Comparison of ENCODE assay signal across 26 cellular contexts in genomic region chr11:85912414-85912813, GRCh38. TPM values are rescaled to one million over a fixed set of nuclear protein-coding genes. Genes with fewer than 3 reads are reported as not detected.
A peak's percentile ranks its signal among the peaks of the same experiment; 100 is the strongest.
DNase-seq lines count a peak whose midpoint lies in the region; ATAC-seq, FAIRE-seq and TF ChIP-seq lines count a peak whose summit lies in the region.
"Had no signal": no experiment of that assay in that cellular context is flagged by ENCODE, and none has a peak within 500 bp of the region (broad histone marks: within the 10 kb centered on the region; RNA-seq: fewer than 3 reads in every experiment).

No MANE protein-coding gene starts in this region.

- no peak overlapping the region for H2BK120ac ChIP-seq in H1 (replicated peaks; ENCODE audit: low read depth, low read length)

- H3K4me1 ChIP-seq in HCT116 (ENCODE audit: control insufficient read depth in 1 of 2, insufficient read depth in 2 of 2, low read length in 2 of 2) (no peaks in the 10 kb centered on the region), H1 (replicated peaks in 1 of 4; ENCODE audit: control insufficient read depth in 3 of 4, insufficient read depth in 4 of 4, low read length in 3 of 4) (no peaks in the 10 kb centered on the region), HAP-1 (no peaks in the 10 kb centered on the region)
- H3K4me1 ChIP-seq: BE2C had no signal

- H3K4me1 Mint-ChIP-seq in stimulated activated memory B cell treated with anti-CD40 and anti-IgM and Interleukin-4, amounts not matched to agents 10 μg/mL and 1 μg/mL and 100 μg/mL, for 72 hours: no peaks in the 10 kb centered on the region
- H3K4me1 Mint-ChIP-seq: CD4-positive, CD25-positive, alpha-beta regulatory T cell; CD8-positive, alpha-beta memory T cell had no signal

- POLR2A ChIA-PET in HCT116 (lab: Charles Lee) (no interaction called here), H1 (lab: Charles Lee; ENCODE audit: partially characterized antibody) (no interaction called here)

- H2AFZ ChIP-seq in HCT116 (ENCODE audit: low read depth, low read length, poor library complexity, severe bottlenecking): no peak overlapping the region
- H2AFZ ChIP-seq in H1 (ENCODE audit: low read length): no peak overlapping the region
- H2AFZ ChIP-seq: GM23248 had no signal

- no peaks in the 10 kb centered on the region for H3K36me3 Mint-ChIP-seq in stimulated activated memory B cell treated with anti-CD40 and anti-IgM and Interleukin-4, amounts not matched to agents 10 μg/mL and 1 μg/mL and 100 μg/mL, for 72 hours
- H3K36me3 Mint-ChIP-seq: CD4-positive, CD25-positive, alpha-beta regulatory T cell had no signal

- H3K9ac ChIP-seq in HCT116 (ENCODE audit: low read length): no peak overlapping the region
- H3K9ac ChIP-seq in H1 (replicated peaks in 1 of 4; ENCODE audit: extremely low read depth in 1 of 4, low read depth in 3 of 4, low read length in 3 of 4): no peak overlapping the region
- H3K9ac ChIP-seq: GM23248 had no signal

- peak; percentile 27; the same call in 1 of the 2 replicates for ATAC-seq in HCT116
- ATAC-seq in stimulated activated memory B cell treated with anti-CD40 and anti-IgM and Interleukin-4, amounts not matched to agents 10 μg/mL and 1 μg/mL and 100 μg/mL, for 72 hours: peak; percentile 16
- no peak for ATAC-seq in GM19467 (IDR thresholded peaks at IDR 0.05; ENCODE audit: unreplicated experiment)
- ATAC-seq: GM12878, K562 had no signal

- H3K9me2 ChIP-seq in HCT116 (ENCODE audit: insufficient read depth): no peaks in the 10 kb centered on the region

- RAD21 ChIA-PET in HCT116 (lab: Charles Lee; ENCODE audit: low non-redundant PET in 1 of 2, low total read pairs in 2 of 2, uncharacterized antibody in 2 of 2, unreplicated experiment in 2 of 2): no interaction called here

- H3K4me3 Mint-ChIP-seq in stimulated activated memory B cell treated with anti-CD40 and anti-IgM and Interleukin-4, amounts not matched to agents 10 μg/mL and 1 μg/mL and 100 μg/mL, for 72 hours: no peak overlapping the region
- H3K4me3 Mint-ChIP-seq: CD4-positive, CD25-positive, alpha-beta regulatory T cell; CD8-positive, alpha-beta memory T cell had no signal

- WGBS in H1 (ENCODE audit: extremely low coverage in 1 of 2, insufficient coverage in 1 of 2, insufficient read length in 1 of 2, insufficient replicate concordance in 2 of 2, low coverage in 1 of 2, low lambda C conversion rate in 2 of 2, missing lambda C conversion rate in 1 of 2), 2 experiments: 83% methylated on average over 2 of the region's 2 CpGs; no CpG with 5 or more reads in 1 of the 2 experiments

- H4K20me1 ChIP-seq in HCT116 (ENCODE audit: insufficient read depth) (no peaks in the 10 kb centered on the region), H1 (replicated peaks in 1 of 2; ENCODE audit: control insufficient read depth in 1 of 2, insufficient read depth in 2 of 2, low read length in 2 of 2) (no peaks in the 10 kb centered on the region)

- TF ChIP-seq CTCF in HCT116 (IDR thresholded peaks at IDR 0.05 in 2 of 3, conservative IDR thresholded peaks at IDR 0.05 in 1 of 3; ENCODE audit: borderline replicate concordance in 1 of 3, insufficient read depth in 1 of 3, low read depth in 2 of 3, low read length in 2 of 3) (no peak), H1 (IDR thresholded peaks at IDR 0.05; ENCODE audit: control extremely low read depth in 1 of 3, insufficient read depth in 1 of 3, low read depth in 1 of 3, low read length in 3 of 3) (0 out of 4 replicates have a peak, but pooled peaks of 1 of the 3 experiments have one; percentile 13), GM13976 (IDR thresholded peaks at IDR 0.05; ENCODE audit: borderline replicate concordance, control extremely low read depth, extremely low read depth, insufficient read depth, missing control alignments) (no peak)

- CTCF ChIA-PET in HCT116 (lab: Charles Lee): no interaction called here
- CTCF ChIA-PET in H1 (lab: Charles Lee; ENCODE audit: partially characterized antibody): interaction anchor here (0.7 to 1.0 kb wide), 3 partner anchors 15 to 87 kb away, joined by 3 read pairs; no protein-coding TSS in a partner anchor

- peaks cover 2% of the 10 kb centered on the region for H3K9me3 Mint-ChIP-seq in stimulated activated memory B cell treated with anti-CD40 and anti-IgM and Interleukin-4, amounts not matched to agents 10 μg/mL and 1 μg/mL and 100 μg/mL, for 72 hours

- H3K79me2 ChIP-seq in HCT116 (ENCODE audit: insufficient read depth, low read length): no peaks in the 10 kb centered on the region
- H3K79me2 ChIP-seq in H1 (ENCODE audit: control insufficient read depth in 1 of 2, insufficient read depth in 2 of 2, low read length in 2 of 2): no peaks in the 10 kb centered on the region

- H3K4me2 ChIP-seq in HCT116 (ENCODE audit: low read length) (no peak overlapping the region), H1 (ENCODE audit: insufficient read depth in 1 of 2, low read depth in 2 of 2, low read length in 2 of 2) (no peak overlapping the region)

- H3K36me3 ChIP-seq in HCT116 (ENCODE audit: control insufficient read depth in 1 of 2, insufficient read depth in 2 of 2, low read length in 2 of 2) (no peaks in the 10 kb centered on the region), H1 (ENCODE audit: control insufficient read depth in 2 of 4, insufficient read depth in 4 of 4, low read length in 3 of 4) (no peaks in the 10 kb centered on the region), HAP-1 (replicated peaks) (no peaks in the 10 kb centered on the region)
- H3K36me3 ChIP-seq: BE2C had no signal

- intact Hi-C loops in HCT116 (cut with micrococcal nuclease): no loop called here

- no peak overlapping the region for H4K5ac ChIP-seq in H1 (ENCODE audit: insufficient read length, low read depth, low read length)

- no peak overlapping the region for H3K27ac Mint-ChIP-seq in stimulated activated memory B cell treated with anti-CD40 and anti-IgM and Interleukin-4, amounts not matched to agents 10 μg/mL and 1 μg/mL and 100 μg/mL, for 72 hours
- H3K27ac Mint-ChIP-seq: CD4-positive, CD25-positive, alpha-beta regulatory T cell; CD8-positive, alpha-beta memory T cell had no signal

- no peak overlapping the region for H3K23ac ChIP-seq in H1 (ENCODE audit: insufficient read length)

- H2BK5ac ChIP-seq in H1 (ENCODE audit: low read depth, low read length): no peak overlapping the region

- H2BK20ac ChIP-seq in H1 (ENCODE audit: low read length): no peak overlapping the region

- H2BK15ac ChIP-seq in H1 (ENCODE audit: low read length): no peak overlapping the region

- H3K56ac ChIP-seq in H1 (replicated peaks; ENCODE audit: insufficient read length, low read depth, low read length): no peak overlapping the region

- no peaks in the 10 kb centered on the region for H3K79me1 ChIP-seq in H1 (ENCODE audit: low read depth, low read length)

- no peak overlapping the region for H2AK5ac ChIP-seq in H1 (ENCODE audit: low read depth, low read length)

- H3K27ac ChIP-seq in HCT116 (ENCODE audit: low read depth, low read length): no peak overlapping the region
- no peak overlapping the region for H3K27ac ChIP-seq in H1 (ENCODE audit: low read depth, low read length)
- H3K27ac ChIP-seq: GM23248 had no signal

- no peaks in the 10 kb centered on the region for H3K27me3 Mint-ChIP-seq in stimulated activated memory B cell treated with anti-CD40 and anti-IgM and Interleukin-4, amounts not matched to agents 10 μg/mL and 1 μg/mL and 100 μg/mL, for 72 hours

- H3K27me3 ChIP-seq in HCT116 (ENCODE audit: insufficient read depth, low read length) (no peaks in the 10 kb centered on the region), H1 (replicated peaks in 1 of 4; ENCODE audit: control insufficient read depth in 3 of 4, extremely low read depth in 1 of 4, insufficient read depth in 3 of 4, low read length in 3 of 4) (no peaks in the 10 kb centered on the region), HAP-1 (ENCODE audit: low read depth) (peaks cover 12% of the 10 kb centered on the region; the same call in 1 of the 2 replicates)
- H3K27me3 ChIP-seq: BE2C had no signal

- H2BK12ac ChIP-seq in H1 (ENCODE audit: low read depth, low read length): no peak overlapping the region

- H4K91ac ChIP-seq in H1 (replicated peaks; ENCODE audit: insufficient read length, low read length): no peak overlapping the region

- DNase-seq in HCT116 (ENCODE audit: low read depth, low spot score): no peak
- DNase-seq in NCI-H82 (lab: John Stamatoyannopoulos, UW): peak; percentile 80
- no peak for DNase-seq in H1 (ENCODE audit: low read depth in 1 of 2, low spot score in 2 of 2)
- DNase-seq in HAP-1 (ENCODE audit: low spot score in 2 of 2): no peak
- DNase-seq in epidermal melanocyte (ENCODE audit: insufficient read length, low spot score): no peak
- no peak for DNase-seq in GM13976 (ENCODE audit: low spot score)
- DNase-seq: ACHN; BE2C; C1 segment of cervical spinal cord; CD4-positive, CD25-positive, alpha-beta regulatory T cell; CD8-positive, alpha-beta memory T cell; COR-L47; DMS 273 treated with DMSO at 0.1 percent for 48 hours; DMS53; DND-41; EL; GM23248; IMR-90 had no signal

- H3K4me3 ChIP-seq in HCT116 (replicated peaks in 1 of 2; ENCODE audit: low read depth in 1 of 2, low read length in 2 of 2): no peak overlapping the region
- H3K4me3 ChIP-seq in H1 (ENCODE audit: extremely low read depth in 1 of 4, insufficient read depth in 2 of 4, low read depth in 3 of 4, low read length in 4 of 4): no peak overlapping the region
- no peak overlapping the region for H3K4me3 ChIP-seq in HAP-1
- H3K4me3 ChIP-seq: GM12878, GM23248, K562 had no signal

- H3K14ac ChIP-seq in H1 (ENCODE audit: insufficient read length): no peak overlapping the region

- H3K23me2 ChIP-seq in H1 (ENCODE audit: low read depth, low read length): no peaks in the 10 kb centered on the region

- FAIRE-seq in H1 (lab: Jason Lieb, UNC): no peak
- FAIRE-seq: A204.1, GM12878, GM19239, HTR-8/SVneo, K562 had no signal

- no peak overlapping the region for H3K4ac ChIP-seq in H1 (replicated peaks; ENCODE audit: insufficient read length, low read depth, low read length)

- TF ChIP-seq EP300 in H1 (IDR thresholded peaks at IDR 0.05; ENCODE audit: borderline replicate concordance in 1 of 2, low read depth in 2 of 2, low read length in 2 of 2): no peak

- no peak overlapping the region for H4K8ac ChIP-seq in H1 (ENCODE audit: extremely low read depth, insufficient read depth, low read length)

- no TSS peak for BruUV-seq in HCT116 (replicated peaks; lab: Mats Ljungman, UMichigan)

- in situ Hi-C loops in HAP-1 (cut with MboI; ENCODE audit: low sequenced_read_pairs): no loop called here
- in situ Hi-C loops in GM13976 (cut with MboI; ENCODE audit: low sequenced_read_pairs, unreplicated experiment): no loop called here

- TF ChIP-seq RAD21 in HCT116 (IDR thresholded peaks at IDR 0.05; ENCODE audit: low read depth) (no peak), H1 (IDR thresholded peaks at IDR 0.05 in 1 of 2, conservative IDR thresholded peaks at IDR 0.05 in 1 of 2; ENCODE audit: low read depth in 2 of 2, low read length in 2 of 2) (0 out of 4 replicates have a peak, but pooled peaks of 1 of the 2 experiments have one; percentile 12)

- no peak overlapping the region for H3K18ac ChIP-seq in H1 (ENCODE audit: extremely low read depth, low read length)

- H3K9me3 ChIP-seq in HCT116 (ENCODE audit: control insufficient read depth in 1 of 2, insufficient read depth in 1 of 2, low read depth in 1 of 2, low read length in 2 of 2) (no peaks in the 10 kb centered on the region), H1 (ENCODE audit: insufficient read depth in 2 of 2, low read depth in 1 of 2, low read length in 1 of 2) (peaks cover 2 to 4% of the 10 kb centered on the region in 2 experiments; a peak in 2 of 4 replicates), HAP-1 (no peaks in the 10 kb centered on the region)
- H3K9me3 ChIP-seq: BE2C had no signal

- TF ChIP-seq POLR2A in HCT116 (IDR thresholded peaks at IDR 0.05; ENCODE audit: borderline replicate concordance, extremely low read depth, insufficient read depth, insufficient read length) (no peak), H1 (IDR thresholded peaks at IDR 0.05; ENCODE audit: control extremely low read depth in 1 of 2, low read depth in 2 of 2, low read length in 2 of 2) (no peak)

RNA-seq across cellular contexts. Expression of gene CCDC83, which starts 57.2 kb away (rescaled TPM):
- total RNA-seq in HCT116 (2021; ENCODE audit: unreplicated experiment): not detected
- 0.02 TPM in 1 of 2 replicates, not detected in the other for polyA plus RNA-seq in HCT116 (2012)
- not detected in 2 replicates for total RNA-seq in H1 (2021; fragmentation: NEBNext Ultra II Directional; extraction: Animal tissue kit (Norgen Biotek cat#: 25700))
- not detected in 2 replicates for polyA plus RNA-seq in H1 (2011; rRNA removed)
- polyA plus RNA-seq in H1 (2011; cell fraction: cytosol; rRNA removed): not detected
- not detected for polyA plus RNA-seq in H1 (2011; cell fraction: nucleus; rRNA removed)
- not detected in 4 replicates for polyA plus RNA-seq in H1 (2012, experiment 1 of 2)
- not detected for polyA plus RNA-seq in H1 (2012, experiment 2 of 2)
- polyA plus RNA-seq in H1 (2013, experiment 1 of 2): not detected
- not detected for polyA plus RNA-seq in H1 (2013, experiment 2 of 2)
- polyA minus RNA-seq in H1 (2011; rRNA and poly(A)+ RNA removed): not detected in 2 replicates
- polyA minus RNA-seq in H1 (2011; cell fraction: cytosol; rRNA and poly(A)+ RNA removed): not detected
- not detected for polyA minus RNA-seq in H1 (2011; cell fraction: nucleus; rRNA and poly(A)+ RNA removed)
- total RNA-seq: CD4-positive, CD25-positive, alpha-beta regulatory T cell; CD8-positive, alpha-beta memory T cell; G401; GM12878; GM23248; IMR-90; K562 had no signal
- polyA plus RNA-seq: CD4-positive, CD25-positive, alpha-beta regulatory T cell; CD8-positive, alpha-beta memory T cell; GM12878; GM23248; IMR-90; K562 had no signal
